Comparison of ENCODE assay signal across 9 cellular contexts in the genomic region with DNA sequence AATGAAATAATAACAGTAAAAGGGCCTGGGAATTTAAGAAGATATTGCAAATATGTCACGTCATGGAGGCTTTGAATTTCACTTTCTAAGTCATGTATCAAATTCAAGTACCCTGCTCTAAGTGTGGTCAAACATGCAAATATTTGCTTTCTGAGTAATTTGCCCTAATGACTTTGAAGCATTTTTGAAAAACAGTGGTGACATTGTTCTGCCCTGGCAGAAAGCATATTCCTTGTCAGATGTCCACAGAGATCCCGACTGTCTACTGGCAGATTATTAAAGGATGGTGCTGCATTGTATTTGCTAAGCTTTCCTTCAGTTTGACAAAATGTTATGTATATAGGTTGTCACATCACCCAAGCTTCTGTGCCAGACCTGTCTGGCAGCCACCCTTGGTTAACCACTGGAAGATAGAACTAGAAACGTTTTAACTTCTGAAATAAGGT.
A peak's percentile ranks its signal among the peaks of the same experiment; 100 is the strongest.
DNase-seq lines count a peak whose midpoint lies in the region; ATAC-seq and TF ChIP-seq lines count a peak whose summit lies in the region.
"Had no signal": no experiment of that assay in that cellular context is flagged by ENCODE, and none has a peak within 500 bp of the region (broad histone marks: within the 10 kb centered on the region; RNA-seq: fewer than 3 reads in every experiment).

No MANE protein-coding gene starts in this region.

- H3K27ac ChIP-seq in neural progenitor cell: no peak overlapping the region

- peaks cover 11% of the 10 kb centered on the region for H3K36me3 ChIP-seq in neural progenitor cell
- H3K36me3 ChIP-seq: ovary had no signal

- H3K9ac ChIP-seq in neural progenitor cell: no peak overlapping the region

- H3K4me2 ChIP-seq in neural progenitor cell: no peak overlapping the region

- peaks cover 51% of the 10 kb centered on the region for H4K20me1 ChIP-seq in neural progenitor cell (ENCODE audit: low read depth)

- TF ChIP-seq CTCF in GM10266 (IDR thresholded peaks at IDR 0.05; ENCODE audit: control insufficient read depth, insufficient read depth, low read depth, missing control alignments) (no peak), neural progenitor cell (IDR thresholded peaks at IDR 0.05) (no peak)

- peaks cover 49% of the 10 kb centered on the region for H3K4me1 Mint-ChIP-seq in neural progenitor cell
- no peaks in the 10 kb centered on the region for H3K4me1 Mint-ChIP-seq in natural killer cell treated with Interleukin-12 subunit alpha and Interleukin-12 subunit beta and Interleukin-15 and Interleukin-18, amount 100 ng/mL, for 72 hours (ENCODE audit: low read depth in 2 of 2)

- H3K4me3 ChIP-seq in neural progenitor cell: no peak overlapping the region
- H3K4me3 ChIP-seq: ovary had no signal

- peak; percentile 63 for ATAC-seq in HG03354 (IDR thresholded peaks at IDR 0.05; ENCODE audit: poor library complexity, severe bottlenecking, unreplicated experiment)
- ATAC-seq in natural killer cell treated with Interleukin-12 subunit alpha and Interleukin-12 subunit beta and Interleukin-15 and Interleukin-18, amount 100 ng/mL, for 72 hours: no peak

- H3K4me1 ChIP-seq in neural progenitor cell: peaks cover 35% of the 10 kb centered on the region

- DNase-seq in GM10266 (ENCODE audit: extremely low spot score) (peak; percentile 8), SHP77 treated with DMSO at 0.1 percent for 48 hours (lab: John Stamatoyannopoulos, UW) (peak; percentile 81), myocyte (ENCODE audit: low read depth) (peak; percentile 83), neural progenitor cell (ENCODE audit: low spot score) (no peak)
- DNase-seq in stimulated activated CD4-positive, alpha-beta T cell treated with anti-CD3 and anti-CD28 coated beads, Interleukin-2, amount 100 ng/mL, for 48 hours: no peak
- no peak for DNase-seq in activated CD8-positive, alpha-beta memory T cell treated with anti-CD3 and anti-CD28 coated beads, Interleukin-2, amount 50 U/mL, for 48 hours
- DNase-seq in natural killer cell treated with Interleukin-12 subunit alpha and Interleukin-12 subunit beta and Interleukin-15 and Interleukin-18, amount 100 ng/mL, for 72 hours (ENCODE audit: low spot score): no peak
- DNase-seq: ovary had no signal

- H3F3A ChIP-seq in neural progenitor cell (ENCODE audit: low read depth): peaks cover 47% of the 10 kb centered on the region

- no peaks in the 10 kb centered on the region for H3K36me3 Mint-ChIP-seq in neural progenitor cell
- no peaks in the 10 kb centered on the region for H3K36me3 Mint-ChIP-seq in natural killer cell treated with Interleukin-12 subunit alpha and Interleukin-12 subunit beta and Interleukin-15 and Interleukin-18, amount 100 ng/mL, for 72 hours

- H3K27me3 ChIP-seq in neural progenitor cell: no peaks in the 10 kb centered on the region
- H3K27me3 ChIP-seq: ovary had no signal

- no peak overlapping the region for H3K4me3 Mint-ChIP-seq in neural progenitor cell
- H3K4me3 Mint-ChIP-seq in natural killer cell treated with Interleukin-12 subunit alpha and Interleukin-12 subunit beta and Interleukin-15 and Interleukin-18, amount 100 ng/mL, for 72 hours: no peak overlapping the region

- no peak overlapping the region for H3K27ac Mint-ChIP-seq in neural progenitor cell
- no peak overlapping the region for H3K27ac Mint-ChIP-seq in natural killer cell treated with Interleukin-12 subunit alpha and Interleukin-12 subunit beta and Interleukin-15 and Interleukin-18, amount 100 ng/mL, for 72 hours

- no peaks in the 10 kb centered on the region for H3K9me3 Mint-ChIP-seq in neural progenitor cell
- H3K9me3 Mint-ChIP-seq in natural killer cell treated with Interleukin-12 subunit alpha and Interleukin-12 subunit beta and Interleukin-15 and Interleukin-18, amount 100 ng/mL, for 72 hours: no peaks in the 10 kb centered on the region

- no peaks in the 10 kb centered on the region for H3K27me3 Mint-ChIP-seq in neural progenitor cell (ENCODE audit: insufficient read depth, low read depth)
- H3K27me3 Mint-ChIP-seq in natural killer cell treated with Interleukin-12 subunit alpha and Interleukin-12 subunit beta and Interleukin-15 and Interleukin-18, amount 100 ng/mL, for 72 hours: peaks cover 0 to 2% of the 10 kb centered on the region in 2 donors

- H3K79me2 ChIP-seq in neural progenitor cell (ENCODE audit: low read depth): peaks cover 13% of the 10 kb centered on the region

- H3K9me3 ChIP-seq in neural progenitor cell (ENCODE audit: low read depth): no peaks in the 10 kb centered on the region
- H3K9me3 ChIP-seq: ovary had no signal

- no peak overlapping the region for H2AFZ ChIP-seq in neural progenitor cell (replicated peaks)

Comparison
In these comparisons a context has a peak if more than half of its experiments do, and no peak if none do; other contexts are left out.
1. DNase-seq: peak in GM10266 (single experiment), SHP77 treated with DMSO at 0.1 percent for 48 hours (single experiment) and myocyte (single experiment); none in stimulated activated CD4-positive, alpha-beta T cell treated with anti-CD3 and anti-CD28 coated beads, Interleukin-2, amount 100 ng/mL, for 48 hours (0 of 2), activated CD8-positive, alpha-beta memory T cell treated with anti-CD3 and anti-CD28 coated beads, Interleukin-2, amount 50 U/mL, for 48 hours (single experiment), neural progenitor cell (single experiment) and natural killer cell treated with Interleukin-12 subunit alpha and Interleukin-12 subunit beta and Interleukin-15 and Interleukin-18, amount 100 ng/mL, for 72 hours (single experiment).